Comparison of ENCODE assay signal across 13 cellular contexts in the genomic region with DNA sequence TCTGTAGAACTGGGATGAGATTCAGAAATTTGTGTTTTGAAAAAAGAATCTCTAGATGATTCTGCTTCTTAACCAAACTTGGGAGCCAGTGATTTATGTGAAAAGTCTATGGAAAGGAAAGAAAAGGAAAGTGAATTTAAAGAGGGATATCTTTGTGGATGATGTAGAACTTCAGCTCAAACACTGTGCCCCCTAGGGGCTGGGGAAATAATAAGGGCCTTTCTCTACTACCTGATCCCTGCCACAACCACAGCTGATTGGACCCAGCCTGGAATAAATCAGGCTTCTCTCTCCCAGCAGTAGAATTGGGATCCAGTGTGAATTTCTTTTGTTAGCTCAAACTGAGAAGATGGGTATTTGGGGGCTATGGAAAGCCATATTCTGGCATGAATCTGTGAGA.
A peak's percentile ranks its signal among the peaks of the same experiment; 100 is the strongest.
DNase-seq lines count a peak whose midpoint lies in the region; ATAC-seq, FAIRE-seq and TF ChIP-seq lines count a peak whose summit lies in the region.
"Had no signal": no experiment of that assay in that cellular context is flagged by ENCODE, and none has a peak within 500 bp of the region (broad histone marks: within the 10 kb centered on the region; RNA-seq: fewer than 3 reads in every experiment).

No MANE protein-coding gene starts in this region.

- H3K27me3 ChIP-seq in Loucy (ENCODE audit: insufficient read depth, low read length, poor library complexity, severe bottlenecking) (no peaks in the 10 kb centered on the region), psoas muscle (ENCODE audit: insufficient read depth in 3 of 3, low read length in 2 of 3) (no peaks in the 10 kb centered on the region)
- H3K27me3 ChIP-seq: SJSA1 had no signal

- no peaks in the 10 kb centered on the region for H3K9me3 ChIP-seq in Loucy (ENCODE audit: insufficient read depth, low read depth, low read length)
- H3K9me3 ChIP-seq in psoas muscle: no peaks in the 10 kb centered on the region
- H3K9me3 ChIP-seq: SJSA1 had no signal

- H3F3A ChIP-seq in Loucy (ENCODE audit: low read depth): no peaks in the 10 kb centered on the region

- H3K4me1 ChIP-seq in Loucy (ENCODE audit: insufficient read depth, low read length, poor library complexity, severe bottlenecking) (peaks cover 19% of the 10 kb centered on the region), psoas muscle (peaks cover 8% of the 10 kb centered on the region)
- H3K4me1 ChIP-seq: SJSA1 had no signal

- H3K36me3 Mint-ChIP-seq in chondrocyte (ENCODE audit: low read depth) (no peaks in the 10 kb centered on the region), immature natural killer cell (no peaks in the 10 kb centered on the region)
- H3K36me3 Mint-ChIP-seq: memory B cell; stimulated activated naive B cell treated with anti-CD40 and anti-IgM and Interleukin-4, amounts not matched to agents 10 μg/mL and 1 μg/mL and 100 μg/mL, for 72 hours had no signal

- peak; percentile 66 for TF ChIP-seq CTCF in Loucy (conservative IDR thresholded peaks at IDR 0.05; ENCODE audit: low read length)
- TF ChIP-seq CTCF in chondrocyte (IDR thresholded peaks at IDR 0.05): peak; percentile 28
- TF ChIP-seq CTCF in psoas muscle (IDR thresholded peaks at IDR 0.05): peak; percentile 9

- peak; percentile 34 for DNase-seq in NCI-H82 (lab: John Stamatoyannopoulos, UW)
- DNase-seq in NCI-H82 treated with DMSO at 0.1 percent for 48 hours (lab: John Stamatoyannopoulos, UW; ENCODE audit: unreplicated experiment): no peak
- no peak for DNase-seq in chondrocyte (ENCODE audit: low spot score)
- DNase-seq in psoas muscle: no peak
- no peak for DNase-seq in immature natural killer cell
- DNase-seq in midbrain (lab: John Stamatoyannopoulos, UW): no peak
- DNase-seq in RCC 7860 (ENCODE audit: low spot score): no peak
- DNase-seq: amniotic stem cell; NCI-H2029 treated with DMSO at 0.1 percent for 48 hours; stimulated activated naive B cell treated with anti-CD40 and anti-IgM and Interleukin-4, amounts not matched to agents 10 μg/mL and 1 μg/mL and 100 μg/mL, for 72 hours had no signal

- H3K4me1 Mint-ChIP-seq in chondrocyte (ENCODE audit: low read depth): peaks cover 16% of the 10 kb centered on the region
- no peaks in the 10 kb centered on the region for H3K4me1 Mint-ChIP-seq in immature natural killer cell
- H3K4me1 Mint-ChIP-seq: memory B cell; stimulated activated naive B cell treated with anti-CD40 and anti-IgM and Interleukin-4, amounts not matched to agents 10 μg/mL and 1 μg/mL and 100 μg/mL, for 72 hours had no signal

- no peak overlapping the region for H2AFZ ChIP-seq in Loucy (ENCODE audit: low read length)

- H3K4me3 Mint-ChIP-seq in chondrocyte (ENCODE audit: unreplicated experiment): no peak overlapping the region
- no peak overlapping the region for H3K4me3 Mint-ChIP-seq in immature natural killer cell
- H3K4me3 Mint-ChIP-seq: memory B cell; stimulated activated naive B cell treated with anti-CD40 and anti-IgM and Interleukin-4, amounts not matched to agents 10 μg/mL and 1 μg/mL and 100 μg/mL, for 72 hours had no signal

- FAIRE-seq in RCC 7860 (lab: Jason Lieb, UNC): no peak

- H3K4me2 ChIP-seq in Loucy (ENCODE audit: low read depth, low read length, poor library complexity, severe bottlenecking): no peak overlapping the region

- H3K27ac ChIP-seq in psoas muscle: no peak overlapping the region
- H3K27ac ChIP-seq: SJSA1 had no signal

- H3K9ac ChIP-seq in Loucy (ENCODE audit: low read depth, low read length, poor library complexity, severe bottlenecking): no peak overlapping the region

- no peaks in the 10 kb centered on the region for H3K79me2 ChIP-seq in Loucy (ENCODE audit: insufficient read depth, low read length)

- H3K27me3 Mint-ChIP-seq in chondrocyte (ENCODE audit: low read depth) (no peaks in the 10 kb centered on the region), immature natural killer cell (ENCODE audit: low read depth in 3 of 3) (peaks cover 0 to 2% (median 2%) of the 10 kb centered on the region in 3 donors)
- H3K27me3 Mint-ChIP-seq: memory B cell; stimulated activated naive B cell treated with anti-CD40 and anti-IgM and Interleukin-4, amounts not matched to agents 10 μg/mL and 1 μg/mL and 100 μg/mL, for 72 hours had no signal

- ATAC-seq in psoas muscle: peak in 1 of 4 donors; percentile 60
- ATAC-seq: stimulated activated naive B cell treated with anti-CD40 and anti-IgM and Interleukin-4, amounts not matched to agents 10 μg/mL and 1 μg/mL and 100 μg/mL, for 72 hours had no signal

- H3K9me3 Mint-ChIP-seq in chondrocyte (ENCODE audit: low read depth) (no peaks in the 10 kb centered on the region), immature natural killer cell (peaks cover 0 to 2% (median 0%) of the 10 kb centered on the region in 6 donors)
- H3K9me3 Mint-ChIP-seq: memory B cell; stimulated activated naive B cell treated with anti-CD40 and anti-IgM and Interleukin-4, amounts not matched to agents 10 μg/mL and 1 μg/mL and 100 μg/mL, for 72 hours had no signal

- H3K27ac Mint-ChIP-seq in chondrocyte (ENCODE audit: unreplicated experiment) (no peak overlapping the region), immature natural killer cell (no peak overlapping the region)
- H3K27ac Mint-ChIP-seq: memory B cell; stimulated activated naive B cell treated with anti-CD40 and anti-IgM and Interleukin-4, amounts not matched to agents 10 μg/mL and 1 μg/mL and 100 μg/mL, for 72 hours had no signal

- H3K36me3 ChIP-seq in Loucy (ENCODE audit: insufficient read depth, low read length): no peaks in the 10 kb centered on the region
- H3K36me3 ChIP-seq in psoas muscle (ENCODE audit: insufficient read depth in 1 of 2, low read depth in 1 of 2): no peaks in the 10 kb centered on the region
- H3K36me3 ChIP-seq: SJSA1 had no signal

- no peaks in the 10 kb centered on the region for H4K20me1 ChIP-seq in Loucy (ENCODE audit: insufficient read depth, low read length, poor library complexity, severe bottlenecking)

- H3K4me3 ChIP-seq in Loucy (ENCODE audit: low read length, poor library complexity, severe bottlenecking) (no peak overlapping the region), psoas muscle (no peak overlapping the region)
- H3K4me3 ChIP-seq: SJSA1 had no signal

- intact Hi-C loops in psoas muscle (cut with DNase I): loop anchor here in 1 of 2 donors (5.0 kb wide), 2 partner anchors 147 to 367 kb away; no protein-coding TSS in a partner anchor

- H3K9me2 ChIP-seq in Loucy (replicated peaks; ENCODE audit: low read depth, low read length): no peaks in the 10 kb centered on the region

Comparison
In these comparisons a context has a peak if more than half of its experiments do, and no peak if none do; other contexts are left out.
1. CTCF ChIP-seq: peak in every context shown above with its lines; median percentile 66 in Loucy; 28 in chondrocyte; 9 in psoas muscle.